Comparison of ENCODE assay signal across 9 cellular contexts in the genomic region with DNA sequence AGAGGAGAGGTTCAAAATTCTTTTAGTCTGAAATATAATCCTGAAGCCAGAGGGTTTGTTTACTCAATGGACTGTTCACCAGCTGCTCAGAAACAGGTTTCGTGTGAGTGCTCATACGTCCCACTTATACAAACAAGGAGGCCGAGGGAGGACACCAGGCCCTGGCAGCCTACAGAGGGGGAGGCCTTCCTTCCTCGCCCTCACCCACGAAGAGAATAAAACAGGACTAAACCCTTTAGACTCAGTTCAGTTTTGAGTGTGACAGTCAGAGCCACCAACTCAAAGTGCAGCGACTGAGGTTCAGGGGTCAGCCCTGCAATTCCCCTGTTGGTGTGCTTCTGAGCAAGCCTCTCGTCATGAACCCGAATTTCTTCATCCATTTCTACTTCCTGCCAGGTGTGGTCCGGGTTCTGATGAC. TPM values are rescaled to one million over a fixed set of nuclear protein-coding genes. Genes with fewer than 3 reads are reported as not detected.
DNase-seq lines count a peak whose midpoint lies in the region; ATAC-seq and TF ChIP-seq lines count a peak whose summit lies in the region.
"Had no signal": no experiment of that assay in that cellular context is flagged by ENCODE, and none has a peak within 500 bp of the region (broad histone marks: within the 10 kb centered on the region; RNA-seq: fewer than 3 reads in every experiment).

No MANE protein-coding gene starts in this region.

- H3K27ac ChIP-seq in colonic mucosa, result peak overlapping the region; percentile 53

- peaks cover 15% of the 10 kb centered on the region for H3K36me3 Mint-ChIP-seq in progenitor cell of endocrine pancreas (ENCODE audit: insufficient read depth)
- H3K36me3 Mint-ChIP-seq in T-cell, result peaks cover 4% of the 10 kb centered on the region
- no peaks in the 10 kb centered on the region for H3K36me3 Mint-ChIP-seq in activated CD4-positive, alpha-beta memory T cell treated with anti-CD3 and anti-CD28 coated beads, Interleukin-2, amount 10 ng/mL, durations not matched to agents 7 days and 5 days (ENCODE audit: low read depth)

- H3K9ac ChIP-seq in colonic mucosa (ENCODE audit: low read depth in 2 of 2, low read length in 2 of 2), result peak overlapping the region in 1 of 2 donors; percentile 32

- H3K9me3 Mint-ChIP-seq in progenitor cell of endocrine pancreas (ENCODE audit: low read depth), result peaks cover 14% of the 10 kb centered on the region
- peaks cover 6 to 15% (median 10%) of the 10 kb centered on the region in 3 donors for H3K9me3 Mint-ChIP-seq in T-cell
- no peaks in the 10 kb centered on the region for H3K9me3 Mint-ChIP-seq in activated CD4-positive, alpha-beta memory T cell treated with anti-CD3 and anti-CD28 coated beads, Interleukin-2, amount 10 ng/mL, durations not matched to agents 7 days and 5 days

- H3K9me3 ChIP-seq in colonic mucosa, result no peaks in the 10 kb centered on the region

- no peak overlapping the region for H3K4me3 Mint-ChIP-seq in progenitor cell of endocrine pancreas (ENCODE audit: low read depth)
- H3K4me3 Mint-ChIP-seq in T-cell, result no peak overlapping the region
- H3K4me3 Mint-ChIP-seq in activated CD4-positive, alpha-beta memory T cell treated with anti-CD3 and anti-CD28 coated beads, Interleukin-2, amount 10 ng/mL, durations not matched to agents 7 days and 5 days, result no peak overlapping the region

- peak overlapping the region; percentile 86 for H3K27ac Mint-ChIP-seq in progenitor cell of endocrine pancreas
- no peak overlapping the region for H3K27ac Mint-ChIP-seq in T-cell
- no peak overlapping the region for H3K27ac Mint-ChIP-seq in activated CD4-positive, alpha-beta memory T cell treated with anti-CD3 and anti-CD28 coated beads, Interleukin-2, amount 10 ng/mL, durations not matched to agents 7 days and 5 days

- peaks cover 36% of the 10 kb centered on the region for H3K4me1 Mint-ChIP-seq in progenitor cell of endocrine pancreas (ENCODE audit: low read depth)
- H3K4me1 Mint-ChIP-seq in T-cell, result peaks cover 3 to 9% (median 6%) of the 10 kb centered on the region in 3 donors
- H3K4me1 Mint-ChIP-seq in activated CD4-positive, alpha-beta memory T cell treated with anti-CD3 and anti-CD28 coated beads, Interleukin-2, amount 10 ng/mL, durations not matched to agents 7 days and 5 days, result peaks cover 2% of the 10 kb centered on the region

- POLR2A ChIA-PET in T-cell (lab: Charles Lee), result no interaction called here
- POLR2A ChIA-PET in activated CD4-positive, alpha-beta memory T cell treated with anti-CD3 and anti-CD28 coated beads, Interleukin-2, amount 10 ng/mL, durations not matched to agents 7 days and 5 days (lab: Charles Lee), result no interaction called here

- no peaks in the 10 kb centered on the region for H3K27me3 Mint-ChIP-seq in progenitor cell of endocrine pancreas
- H3K27me3 Mint-ChIP-seq in T-cell, result peaks cover 3 to 17% of the 10 kb centered on the region in 2 donors
- peaks cover 10% of the 10 kb centered on the region for H3K27me3 Mint-ChIP-seq in activated CD4-positive, alpha-beta memory T cell treated with anti-CD3 and anti-CD28 coated beads, Interleukin-2, amount 10 ng/mL, durations not matched to agents 7 days and 5 days

- H3K4me1 ChIP-seq in colonic mucosa, result peaks cover 7% of the 10 kb centered on the region

- no peaks in the 10 kb centered on the region for H3K27me3 ChIP-seq in colonic mucosa

- intact Hi-C loops in colonic mucosa (cut with DNase I), result no loop called here

- ATAC-seq in T-cell (replicated peaks in 1 of 4) (no peak), HG03139 (IDR thresholded peaks at IDR 0.05; ENCODE audit: unreplicated experiment) (no peak)

- CTCF ChIA-PET in T-cell (lab: Charles Lee), result interaction anchor here in 1 of 2 donors (0.5 kb wide), 1 partner anchor 908 kb away, joined by 5 read pairs; no protein-coding TSS in a partner anchor
- CTCF ChIA-PET in activated CD4-positive, alpha-beta memory T cell treated with anti-CD3 and anti-CD28 coated beads, Interleukin-2, amount 10 ng/mL, durations not matched to agents 7 days and 5 days (lab: Charles Lee), result no interaction called here

- H3K4me3 ChIP-seq in colonic mucosa, result no peak overlapping the region

- TF ChIP-seq CTCF in colonic mucosa (IDR thresholded peaks at IDR 0.05) (no peak), progenitor cell of endocrine pancreas (IDR thresholded peaks at IDR 0.05; ENCODE audit: unreplicated experiment) (no peak)

- H3K36me3 ChIP-seq in colonic mucosa, result no peaks in the 10 kb centered on the region

- DNase-seq in DMS79 treated with DMSO at 0.1 percent for 48 hours (lab: John Stamatoyannopoulos, UW) (peak; percentile 75), NCI-H2029 treated with DMSO at 0.1 percent for 48 hours (lab: John Stamatoyannopoulos, UW) (peak; percentile 72), colonic mucosa (no peak), progenitor cell of endocrine pancreas (ENCODE audit: low spot score, unreplicated experiment) (no peak), T-cell (no peak), C1 segment of cervical spinal cord (lab: John Stamatoyannopoulos, UW) (no peak)
- no peak for DNase-seq in activated CD4-positive, alpha-beta memory T cell treated with anti-CD3 and anti-CD28 coated beads, Interleukin-2, amount 10 ng/mL, durations not matched to agents 7 days and 5 days
- DNase-seq: stimulated activated CD4-positive, alpha-beta T cell treated with anti-CD3 and anti-CD28 coated beads, Interleukin-15, amount 100 ng/mL, for 24 hours had no signal

RNA-seq across cellular contexts. Expression of gene FAM174B, which starts 17.3 kb away (rescaled TPM):
- total RNA-seq in colonic mucosa (10 to 100 TPM; 25.2 to 25.7 TPM), progenitor cell of endocrine pancreas (33.4 and 37.0 TPM in 2 replicates), T-cell (10 to 100 TPM in 1 of 5 donors, 1 to 10 TPM in 4; 3.6 to 12.3 (median 4.2) TPM)
- total RNA-seq in activated CD4-positive, alpha-beta memory T cell treated with anti-CD3 and anti-CD28 coated beads, Interleukin-2, amount 10 ng/mL, durations not matched to agents 7 days and 5 days, result 1 to 10 TPM; 2.8 to 3.0 TPM

Comparison
In these comparisons a context has a peak if more than half of its experiments do, and no peak if none do; other contexts are left out.
1. DNase-seq: peak in DMS79 treated with DMSO at 0.1 percent for 48 hours (single experiment) and NCI-H2029 treated with DMSO at 0.1 percent for 48 hours (single experiment); none in colonic mucosa (single experiment), progenitor cell of endocrine pancreas (single experiment), T-cell (0 of 34), activated CD4-positive, alpha-beta memory T cell treated with anti-CD3 and anti-CD28 coated beads, Interleukin-2, amount 10 ng/mL, durations not matched to agents 7 days and 5 days (single experiment) and C1 segment of cervical spinal cord (0 of 14).